In genomic region chr17:48733632-48734327, GRCh38 we compare ENCODE assay signal across 1 cellular context.
TF ChIP-seq lines count a peak whose summit lies in the region.

No MANE protein-coding gene starts in this region.

TF ChIP-seq in K562, 482 proteins besides CTCF, POLR2A, EP300 and RAD21:
- TF ChIP-seq ZNF512 (tag; IDR thresholded peaks at IDR 0.05) = peak; percentile 94
- no peak for TF ChIP-seq POLR2AphosphoS2 (IDR thresholded peaks at IDR 0.05; ENCODE audit: low read length)
